In genomic region chr13:33639158-33639557, GRCh38 we compare ENCODE assay signal across 12 cellular contexts.
DNase-seq lines count a peak whose midpoint lies in the region; ATAC-seq and TF ChIP-seq lines count a peak whose summit lies in the region.
"Had no signal": no experiment of that assay in that cellular context is flagged by ENCODE, and none has a peak within 500 bp of the region (broad histone marks: within the 10 kb centered on the region; RNA-seq: fewer than 3 reads in every experiment).

No MANE protein-coding gene starts in this region.

- WGBS in GM23248 (ENCODE audit: low coverage in 1 of 2, low lambda C conversion rate in 2 of 2, missing lambda C conversion rate in 2 of 2), 2 experiments = 0% methylated on average over 3 of the region's 3 CpGs

- no peak for ATAC-seq in HG03342 (IDR thresholded peaks at IDR 0.05; ENCODE audit: unreplicated experiment)
- ATAC-seq in HG03521 (IDR thresholded peaks at IDR 0.05; ENCODE audit: unreplicated experiment) = no peak

- H3K9me2 ChIP-seq in GM23248 (ENCODE audit: insufficient read depth) = no peaks in the 10 kb centered on the region
- H3K9me2 ChIP-seq in OCI-LY7 (ENCODE audit: insufficient read depth, low read length) = no peaks in the 10 kb centered on the region

- H3K4me1 ChIP-seq in GM23248 (ENCODE audit: insufficient read depth) (peaks cover 80% of the 10 kb centered on the region), OCI-LY7 (ENCODE audit: insufficient read depth, low read length, poor library complexity, severe bottlenecking) (peaks cover 17% of the 10 kb centered on the region)
- H3K4me1 ChIP-seq: Peyer's patch had no signal

- H3K27ac ChIP-seq in GM23248 = peak overlapping the region; percentile 80
- no peak overlapping the region for H3K27ac ChIP-seq in OCI-LY7 (ENCODE audit: low read depth, low read length, poor library complexity, severe bottlenecking)

- no peak overlapping the region for H3K4me3 ChIP-seq in GM23248
- H3K4me3 ChIP-seq in OCI-LY7 (ENCODE audit: low read depth, low read length, poor library complexity, severe bottlenecking) = no peak overlapping the region
- no peak overlapping the region for H3K4me3 ChIP-seq in fibroblast of villous mesenchyme (ENCODE audit: low read depth, low read length)
- H3K4me3 ChIP-seq: Peyer's patch had no signal

- H3K36me3 ChIP-seq in GM23248 (ENCODE audit: low read depth) = no peaks in the 10 kb centered on the region
- H3K36me3 ChIP-seq in OCI-LY7 (ENCODE audit: insufficient read depth, low read length) = no peaks in the 10 kb centered on the region
- H3K36me3 ChIP-seq: Peyer's patch had no signal

- H3F3A ChIP-seq in GM23248 (ENCODE audit: insufficient read depth) = peaks cover 78% of the 10 kb centered on the region

- H3K79me2 ChIP-seq in GM23248 (ENCODE audit: insufficient read depth) (no peaks in the 10 kb centered on the region), OCI-LY7 (ENCODE audit: insufficient read depth, low read depth, low read length) (no peaks in the 10 kb centered on the region)

- intact Hi-C loops in OCI-LY7 (cut with micrococcal nuclease; ENCODE audit: unreplicated experiment) = no loop called here

- in situ Hi-C loops in GM23248 (cut with MboI) = no loop called here

- no peak overlapping the region for H2AFZ ChIP-seq in GM23248
- H2AFZ ChIP-seq in OCI-LY7 (ENCODE audit: low read length) = peak overlapping the region; percentile 24; the same call in 1 of the 2 replicates

- CTCF ChIA-PET in OCI-LY7 (lab: Charles Lee; ENCODE audit: unreplicated experiment) = no interaction called here

- H3K4me2 ChIP-seq in GM23248 (ENCODE audit: unreplicated experiment) (peak overlapping the region; percentile 10), OCI-LY7 (ENCODE audit: low read length) (no peak overlapping the region)

- no peak overlapping the region for H3K9ac ChIP-seq in GM23248

- BruUV-seq in OCI-LY7 (replicated peaks; lab: Mats Ljungman, UMichigan) = no TSS peak

- peak; percentile 94 for DNase-seq in GM23248
- no peak for DNase-seq in OCI-LY7 (ENCODE audit: low spot score)
- DNase-seq in fibroblast of villous mesenchyme (ENCODE audit: low read depth) = peak; percentile 98
- peak; percentile 42 for DNase-seq in renal cortical epithelial cell (ENCODE audit: low read depth)
- no peak for DNase-seq in mesenteric fat pad (ENCODE audit: low spot score)
- no peak for DNase-seq in AML-193 (lab: John Stamatoyannopoulos, UW)
- DNase-seq: activated CD4-positive, alpha-beta T cell treated with anti-CD3 and anti-CD28 coated beads, Interleukin-2, amount 10 ng/mL, durations not matched to agents 7 days and 5 days; DMS79; NCI-H1048 had no signal

- POLR2A ChIA-PET in OCI-LY7 (lab: Charles Lee) = no interaction called here

- H4K20me1 ChIP-seq in GM23248 (ENCODE audit: insufficient read depth) (no peaks in the 10 kb centered on the region), OCI-LY7 (ENCODE audit: insufficient read depth, low read length) (no peaks in the 10 kb centered on the region)

- TF ChIP-seq CTCF in OCI-LY7 (conservative IDR thresholded peaks at IDR 0.05; ENCODE audit: low read length) (no peak), fibroblast of villous mesenchyme (IDR thresholded peaks at IDR 0.05; ENCODE audit: insufficient read depth, low read depth, low read length) (no peak)

- H3K9me3 ChIP-seq in GM23248 (ENCODE audit: low read depth) (no peaks in the 10 kb centered on the region), OCI-LY7 (ENCODE audit: low read length) (no peaks in the 10 kb centered on the region)
- H3K9me3 ChIP-seq: Peyer's patch had no signal

- no peaks in the 10 kb centered on the region for H3K27me3 ChIP-seq in GM23248 (replicated peaks; ENCODE audit: insufficient read depth)
- H3K27me3 ChIP-seq: Peyer's patch had no signal

Comparison
In these comparisons a context has a peak if more than half of its experiments do, and no peak if none do; other contexts are left out.
1. DNase-seq: peak in GM23248 (single experiment), fibroblast of villous mesenchyme (single experiment) and renal cortical epithelial cell (single experiment); none in OCI-LY7 (single experiment), mesenteric fat pad (single experiment) and AML-193 (0 of 2).